27 cellular contexts compared by ENCODE assay signal in genomic region chr11:19321351-19321750, GRCh38.
"Had no signal": no experiment of that assay in that cellular context is flagged by ENCODE, and none has a peak within 500 bp of the region (broad histone marks: within the 10 kb centered on the region; RNA-seq: fewer than 3 reads in every experiment).

No MANE protein-coding gene starts in this region.

- H3K27ac Mint-ChIP-seq: natural killer cell; nephron; neural progenitor cell; progenitor cell of endocrine pancreas; stimulated activated effector memory CD8-positive, alpha-beta T cell treated with anti-CD3 and anti-CD28 coated beads, Interleukin-12 subunit alpha, Interleukin-12 subunit beta, amount 100 ng/mL, for 72 hours; stimulated activated naive B cell treated with anti-CD40 and anti-IgM and Interleukin-4, amounts not matched to agents 10 μg/mL and 1 μg/mL and 100 μg/mL, for 72 hours; stimulated activated naive CD8-positive, alpha-beta T cell treated with anti-CD3 and anti-CD28 coated beads, Interleukin-15, Interleukin-2, amounts not matched to agents 100 ng/mL and 50 ng/mL, for 24 hours; type B pancreatic cell had no signal

- ATAC-seq: natural killer cell; right lobe of liver; stimulated activated effector memory CD8-positive, alpha-beta T cell treated with anti-CD3 and anti-CD28 coated beads, Interleukin-12 subunit alpha, Interleukin-12 subunit beta, amount 100 ng/mL, for 72 hours; stimulated activated naive B cell treated with anti-CD40 and anti-IgM and Interleukin-4, amounts not matched to agents 10 μg/mL and 1 μg/mL and 100 μg/mL, for 72 hours; upper lobe of right lung had no signal

- FAIRE-seq: small intestine had no signal

- H3K4me3 ChIP-seq: neural progenitor cell, ovary, psoas muscle, right lobe of liver, sigmoid colon, stomach, thoracic aorta, tibial artery, transverse colon, upper lobe of right lung, uterus had no signal

- H3K27ac ChIP-seq: neural progenitor cell, ovary, parathyroid adenoma, psoas muscle, right lobe of liver, sigmoid colon, stomach, thoracic aorta, tibial artery, transverse colon, upper lobe of right lung, uterus had no signal

- H3K9ac ChIP-seq: neural progenitor cell, parathyroid adenoma had no signal

- H3K36me3 ChIP-seq: neural progenitor cell, ovary, right lobe of liver, sigmoid colon, stomach, thoracic aorta, tibial artery, transverse colon, upper lobe of right lung, uterus had no signal

- H3K9me3 ChIP-seq: ovary, psoas muscle, right lobe of liver, sigmoid colon, stomach, thoracic aorta, tibial artery, transverse colon, upper lobe of right lung, uterus had no signal

- H3K4me3 Mint-ChIP-seq: natural killer cell; nephron; neural progenitor cell; stimulated activated effector memory CD8-positive, alpha-beta T cell treated with anti-CD3 and anti-CD28 coated beads, Interleukin-12 subunit alpha, Interleukin-12 subunit beta, amount 100 ng/mL, for 72 hours; stimulated activated naive B cell treated with anti-CD40 and anti-IgM and Interleukin-4, amounts not matched to agents 10 μg/mL and 1 μg/mL and 100 μg/mL, for 72 hours; stimulated activated naive CD8-positive, alpha-beta T cell treated with anti-CD3 and anti-CD28 coated beads, Interleukin-15, Interleukin-2, amounts not matched to agents 100 ng/mL and 50 ng/mL, for 24 hours; type B pancreatic cell had no signal

- DNase-seq: natural killer cell; occipital lobe; ovary; posterior cingulate gyrus; psoas muscle; right lobe of liver; sigmoid colon; small intestine; stimulated activated CD4-positive, alpha-beta T cell treated with anti-CD3 and anti-CD28 coated beads, Interleukin-15, amount 100 ng/mL, for 24 hours; stimulated activated CD4-positive, alpha-beta T cell treated with anti-CD3 and anti-CD28 coated beads, Interleukin-2, amount 100 ng/mL, for 24 hours; stimulated activated CD4-positive, alpha-beta T cell treated with anti-CD3 and anti-CD28 coated beads, Interleukin-2, amount 100 ng/mL, for 48 hours; stimulated activated CD4-positive, alpha-beta T cell treated with anti-CD3 and anti-CD28 coated beads, Interleukin-4, amount 100 ng/mL, for 24 hours; stimulated activated naive B cell treated with anti-CD40 and anti-IgM and Interleukin-4, amounts not matched to agents 10 μg/mL and 1 μg/mL and 100 μg/mL, for 72 hours; stimulated activated naive CD4-positive, alpha-beta T cell treated with Interleukin-2 at 50 U/mL for 16 hours; stomach; tibial artery; transverse colon; upper lobe of right lung; uterus had no signal

- H3K9me3 Mint-ChIP-seq: natural killer cell; stimulated activated effector memory CD8-positive, alpha-beta T cell treated with anti-CD3 and anti-CD28 coated beads, Interleukin-12 subunit alpha, Interleukin-12 subunit beta, amount 100 ng/mL, for 72 hours; stimulated activated naive CD8-positive, alpha-beta T cell treated with anti-CD3 and anti-CD28 coated beads, Interleukin-15, Interleukin-2, amounts not matched to agents 100 ng/mL and 50 ng/mL, for 24 hours had no signal

- H3K36me3 Mint-ChIP-seq: natural killer cell; neural progenitor cell; stimulated activated effector memory CD8-positive, alpha-beta T cell treated with anti-CD3 and anti-CD28 coated beads, Interleukin-12 subunit alpha, Interleukin-12 subunit beta, amount 100 ng/mL, for 72 hours; stimulated activated naive B cell treated with anti-CD40 and anti-IgM and Interleukin-4, amounts not matched to agents 10 μg/mL and 1 μg/mL and 100 μg/mL, for 72 hours; type B pancreatic cell had no signal

- H3K4me1 ChIP-seq: neural progenitor cell, parathyroid adenoma, psoas muscle, right lobe of liver had no signal

- H3K4me1 Mint-ChIP-seq: natural killer cell; neural progenitor cell; stimulated activated effector memory CD8-positive, alpha-beta T cell treated with anti-CD3 and anti-CD28 coated beads, Interleukin-12 subunit alpha, Interleukin-12 subunit beta, amount 100 ng/mL, for 72 hours; stimulated activated naive B cell treated with anti-CD40 and anti-IgM and Interleukin-4, amounts not matched to agents 10 μg/mL and 1 μg/mL and 100 μg/mL, for 72 hours had no signal

- H3K27me3 ChIP-seq: ovary, right lobe of liver, sigmoid colon, stomach, upper lobe of right lung had no signal
